8 cellular contexts compared by ENCODE assay signal in genomic region chr10:91298224-91298862, GRCh38.
A peak's percentile ranks its signal among the peaks of the same experiment; 100 is the strongest.
DNase-seq lines count a peak whose midpoint lies in the region; ATAC-seq and TF ChIP-seq lines count a peak whose summit lies in the region.

No MANE protein-coding gene starts in this region.

- no peaks in the 10 kb centered on the region for H3K36me3 Mint-ChIP-seq in activated CD4-positive, alpha-beta T cell treated with anti-CD3 and anti-CD28 coated beads for 36 hours (ENCODE audit: low read depth)

- peak overlapping the region; percentile 22 for H3K27ac Mint-ChIP-seq in activated CD4-positive, alpha-beta T cell treated with anti-CD3 and anti-CD28 coated beads for 36 hours

- peaks cover 9% of the 10 kb centered on the region for H3K4me1 Mint-ChIP-seq in activated CD4-positive, alpha-beta T cell treated with anti-CD3 and anti-CD28 coated beads for 36 hours

- ATAC-seq in GM18868 (IDR thresholded peaks at IDR 0.05; ENCODE audit: unreplicated experiment): peak; percentile 89
- ATAC-seq in HG03159 (IDR thresholded peaks at IDR 0.05; ENCODE audit: unreplicated experiment): peak; percentile 89
- ATAC-seq in activated CD4-positive, alpha-beta T cell treated with anti-CD3 and anti-CD28 coated beads for 36 hours: peak; percentile 98

- H3K4me3 Mint-ChIP-seq in activated CD4-positive, alpha-beta T cell treated with anti-CD3 and anti-CD28 coated beads for 36 hours: peak overlapping the region; percentile 61

- DNase-seq in ACHN (peak; percentile 83), NCI-H226 (peak; percentile 65), choroid plexus epithelial cell (ENCODE audit: low read depth) (peak; percentile 85), left kidney (ENCODE audit: low read depth, low spot score) (peak; percentile 92)
- peak; percentile 91 for DNase-seq in activated CD4-positive, alpha-beta T cell treated with anti-CD3 and anti-CD28 coated beads for 36 hours
- peak; percentile 82 for DNase-seq in stimulated activated CD4-positive, alpha-beta T cell treated with anti-CD3 and anti-CD28 coated beads, Interleukin-1b, Interleukin-23, amount 100 ng/mL, for 48 hours

- CTCF ChIA-PET in activated CD4-positive, alpha-beta T cell treated with anti-CD3 and anti-CD28 coated beads for 36 hours (lab: Charles Lee): interaction anchor here (0.5 to 7.3 kb wide), 58 partner anchors 9 to 1765 kb away, joined by 3 to 127 read pairs (median 5); partner anchors contain the start of genes BTAF1 and PPP1R3C

- H3K27me3 Mint-ChIP-seq in activated CD4-positive, alpha-beta T cell treated with anti-CD3 and anti-CD28 coated beads for 36 hours: no peaks in the 10 kb centered on the region

- peak overlapping the region; percentile 63 for H3K4me3 ChIP-seq in choroid plexus epithelial cell (ENCODE audit: low read depth, low read length)

- peak; percentile 94 for TF ChIP-seq CTCF in choroid plexus epithelial cell (conservative IDR thresholded peaks at IDR 0.05; ENCODE audit: low read depth, low read length)

- intact Hi-C loops in activated CD4-positive, alpha-beta T cell treated with anti-CD3 and anti-CD28 coated beads for 36 hours (cut with DNase I, micrococcal nuclease): loop anchor here (1.0 to 5.0 kb wide), 11 partner anchors 37 to 614 kb away; partner anchors contain the start of gene HECTD2 (in 2 of the 2)

- H3K9me3 Mint-ChIP-seq in activated CD4-positive, alpha-beta T cell treated with anti-CD3 and anti-CD28 coated beads for 36 hours (ENCODE audit: low read depth): no peaks in the 10 kb centered on the region

- in situ Hi-C loops in ACHN (cut with HindIII; ENCODE audit: low pct_ligation_motif_present, low pct_unique_long_range_greater_than_20kb, low sequenced_read_pairs): no loop called here

- POLR2A ChIA-PET in activated CD4-positive, alpha-beta T cell treated with anti-CD3 and anti-CD28 coated beads for 36 hours (lab: Charles Lee): interaction anchor here (0.5 kb wide), 1 partner anchor 613 kb away, joined by 3 read pairs; no protein-coding TSS in a partner anchor

Comparison
In these comparisons a context has a peak if more than half of its experiments do, and no peak if none do; other contexts are left out.
1. Peak in every context shown above with its lines: DNase-seq, ATAC-seq and H3K4me3 ChIP-seq.